In the genomic region with DNA sequence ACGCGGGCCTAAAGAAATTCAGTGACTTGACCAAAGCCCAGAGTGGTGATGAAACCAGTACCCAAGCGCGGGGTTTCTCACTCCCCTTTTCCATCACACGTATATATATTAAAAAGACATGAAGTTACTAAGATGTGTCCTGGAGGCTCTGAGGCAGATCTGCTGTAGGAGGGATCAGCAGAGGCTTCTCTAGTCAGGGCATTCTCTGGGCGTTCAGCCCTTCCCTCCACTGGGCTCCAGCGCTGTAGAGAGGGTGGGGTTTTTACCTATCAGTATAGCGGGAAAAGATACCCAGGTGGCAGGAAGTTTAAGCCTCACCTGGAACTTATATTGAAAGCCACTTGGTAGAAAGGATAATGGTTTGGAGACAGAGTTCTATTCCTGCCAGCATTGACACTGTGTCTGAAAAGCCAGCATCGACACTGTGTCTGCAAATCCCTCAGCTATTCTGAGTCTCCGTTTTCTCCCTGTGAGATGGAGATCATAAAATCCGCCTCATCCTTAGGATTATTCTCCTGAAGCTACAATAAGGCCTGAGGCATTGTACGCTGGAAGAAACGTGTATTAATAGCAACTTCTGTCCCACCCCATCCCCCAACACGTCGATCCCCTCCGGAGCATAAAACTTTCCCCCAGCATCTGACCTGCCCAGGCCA, we compare ENCODE assay signal across 8 cellular contexts. TPM values are rescaled to one million over a fixed set of nuclear protein-coding genes. Genes with fewer than 3 reads are reported as not detected.
DNase-seq lines count a peak whose midpoint lies in the region; ATAC-seq and TF ChIP-seq lines count a peak whose summit lies in the region.

No MANE protein-coding gene starts in this region.

- ATAC-seq in body of pancreas (no peak), lung (ENCODE audit: insufficient read depth, low FRiP score) (no peak)

- H3K79me2 ChIP-seq in DOHH2 (ENCODE audit: control insufficient read depth, low read length): peaks cover 54% of the 10 kb centered on the region

- H3K4me1 Mint-ChIP-seq in type B pancreatic cell (ENCODE audit: unreplicated experiment): peaks cover 36% of the 10 kb centered on the region

- H3K4me3 ChIP-seq in DOHH2 (ENCODE audit: low read length): peak overlapping the region; percentile 88
- peak overlapping the region in 1 of 2 donors; percentile 43 for H3K4me3 ChIP-seq in body of pancreas
- H3K4me3 ChIP-seq in lung: peak overlapping the region; percentile 78

- peak overlapping the region; percentile 97 for H3K4me3 Mint-ChIP-seq in type B pancreatic cell

- H3K4me2 ChIP-seq in DOHH2 (ENCODE audit: low read length): peak overlapping the region; percentile 81

- H3K36me3 ChIP-seq in DOHH2 (ENCODE audit: control insufficient read depth, low read length) (peaks cover 35% of the 10 kb centered on the region), body of pancreas (replicated peaks in 1 of 2; ENCODE audit: insufficient read depth in 1 of 2, low read depth in 2 of 2) (no peaks in the 10 kb centered on the region), lung (ENCODE audit: control insufficient read depth in 2 of 2, insufficient read depth in 2 of 2, low read length in 2 of 2) (no peaks in the 10 kb centered on the region)

- no peaks in the 10 kb centered on the region for H3K9me3 ChIP-seq in DOHH2 (ENCODE audit: control insufficient read depth, insufficient read depth, low read length)
- H3K9me3 ChIP-seq in body of pancreas: no peaks in the 10 kb centered on the region
- no peaks in the 10 kb centered on the region for H3K9me3 ChIP-seq in lung (ENCODE audit: control insufficient read depth in 2 of 2, insufficient read depth in 1 of 2, low read length in 1 of 2)

- 39 to 40% methylated on average over 16 of the region's 16 CpGs for WGBS in body of pancreas, 2 donors
- WGBS in lung, 2 donors: 21 to 32% methylated on average over 16 of the region's 16 CpGs

- H3K27me3 ChIP-seq in DOHH2 (ENCODE audit: control insufficient read depth, low read length) (no peaks in the 10 kb centered on the region), body of pancreas (peaks cover 0 to 7% of the 10 kb centered on the region in 2 donors), lung (ENCODE audit: control insufficient read depth, insufficient read depth) (no peaks in the 10 kb centered on the region)

- H3K27ac Mint-ChIP-seq in type B pancreatic cell: peak overlapping the region; percentile 93

- H3K27ac ChIP-seq in DOHH2 (ENCODE audit: low read depth, low read length): peak overlapping the region; percentile 72
- H3K27ac ChIP-seq in body of pancreas: peak overlapping the region in 3 of 4 donors; percentile 48 to 72 (median 51)
- H3K27ac ChIP-seq in lung (ENCODE audit: low read depth in 1 of 2, low read length in 1 of 2): peak overlapping the region; percentile 87 to 95

- peaks cover 19% of the 10 kb centered on the region for H3K36me3 Mint-ChIP-seq in type B pancreatic cell

- intact Hi-C loops in body of pancreas (cut with DNase I): no loop called here

- DNase-seq in NAMALWA (ENCODE audit: low spot score) (peak; percentile 37), body of pancreas (no peak), lung (ENCODE audit: low spot score) (no peak), type B pancreatic cell (ENCODE audit: extremely low spot score, unreplicated experiment) (peak; percentile 62), HuH-7.5 (ENCODE audit: low spot score) (no peak), NK-92 (lab: John Stamatoyannopoulos, UW; ENCODE audit: unreplicated experiment) (no peak)
- no peak for DNase-seq in stimulated activated CD4-positive, alpha-beta T cell treated with anti-CD3 and anti-CD28 coated beads, Interleukin-4, amount 100 ng/mL, for 4 hours

- no peaks in the 10 kb centered on the region for H3K9me3 Mint-ChIP-seq in type B pancreatic cell

- no peak for TF ChIP-seq POLR2A in body of pancreas (IDR thresholded peaks at IDR 0.05)

- H3K4me1 ChIP-seq in DOHH2 (ENCODE audit: control insufficient read depth, low read length): peaks cover 67% of the 10 kb centered on the region
- peaks cover 11% of the 10 kb centered on the region for H3K4me1 ChIP-seq in body of pancreas
- peaks cover 7 to 13% of the 10 kb centered on the region in 2 donors for H3K4me1 ChIP-seq in lung (ENCODE audit: control insufficient read depth in 2 of 2, insufficient read depth in 2 of 2, low read length in 2 of 2)

- no peaks in the 10 kb centered on the region for H3K27me3 Mint-ChIP-seq in type B pancreatic cell

- H3F3A ChIP-seq in DOHH2 (ENCODE audit: control insufficient read depth, insufficient read depth): peaks cover 26% of the 10 kb centered on the region

- no peaks in the 10 kb centered on the region for H3K9me2 ChIP-seq in DOHH2 (replicated peaks; ENCODE audit: control insufficient read depth, low read length)

- no peaks in the 10 kb centered on the region for H4K20me1 ChIP-seq in DOHH2 (ENCODE audit: control insufficient read depth, insufficient read depth, low read depth, low read length)

- no peak for TF ChIP-seq CTCF in DOHH2 (IDR thresholded peaks at IDR 0.05; ENCODE audit: low read depth, low read length, poor library complexity, severe bottlenecking)
- TF ChIP-seq CTCF in body of pancreas (IDR thresholded peaks at IDR 0.05): no peak
- TF ChIP-seq CTCF in lung (IDR thresholded peaks at IDR 0.05; ENCODE audit: control extremely low read depth, extremely low read depth): no peak
- no peak for TF ChIP-seq CTCF in type B pancreatic cell (conservative IDR thresholded peaks at IDR 0.05)

RNA-seq across cellular contexts. Expression of a gene that starts 0.8 kb away (rescaled TPM):
- total RNA-seq in body of pancreas (1 to 10 TPM; 5.3 to 7.0 TPM), lung (10 to 100 TPM; 41.6 to 60.6 TPM), type B pancreatic cell (ENCODE audit: low replicate concordance) (27.1 and 72.0 TPM in 2 replicates)
- polyA plus RNA-seq in lung: 10 to 100 TPM; 59.7 to 88.0 TPM

Comparison
In these comparisons a context has a peak if more than half of its experiments do, and no peak if none do; other contexts are left out.
1. DNase-seq: peak in NAMALWA (single experiment) and type B pancreatic cell (single experiment); none in body of pancreas (0 of 4), lung (single experiment), stimulated activated CD4-positive, alpha-beta T cell treated with anti-CD3 and anti-CD28 coated beads, Interleukin-4, amount 100 ng/mL, for 4 hours (0 of 2), HuH-7.5 (single experiment) and NK-92 (single experiment).
2. Peak in every context shown above with its lines, with median percentiles within 50 percentile points of each other: H3K27ac ChIP-seq.